In the genomic region with DNA sequence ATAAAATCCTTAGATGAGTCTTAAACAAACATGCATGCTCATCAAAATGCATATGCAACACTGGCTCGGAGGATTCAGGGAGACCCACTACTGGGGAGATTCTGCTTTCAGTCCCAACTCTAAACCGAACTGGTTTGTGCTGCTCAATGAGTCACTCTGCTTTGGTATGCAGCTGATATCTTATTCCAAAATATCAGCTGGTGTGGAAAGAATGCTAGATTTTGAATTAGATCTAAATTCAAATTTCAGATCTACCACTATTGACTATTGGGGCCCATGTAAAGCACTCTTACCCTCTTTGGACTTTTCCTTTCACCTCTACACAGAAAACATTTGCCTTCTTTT, we compare ENCODE assay signal across 1 cellular context.
TF ChIP-seq lines count a peak whose summit lies in the region.

No MANE protein-coding gene starts in this region.

TF ChIP-seq in GM23338, 12 proteins besides CTCF, POLR2A, EP300 and RAD21 (continued from another document):
- TF ChIP-seq JUNB (IDR thresholded peaks at IDR 0.05; ENCODE audit: unreplicated experiment) (no peak), ZNF331 (CRISPR knock-in tag; IDR thresholded peaks at IDR 0.05; ENCODE audit: low read depth) (no peak), EZH2 (IDR thresholded peaks at IDR 0.05; ENCODE audit: low read depth, unreplicated experiment) (no peak), ZNF114 (CRISPR knock-in tag; IDR thresholded peaks at IDR 0.05) (no peak), EZH2phosphoT487 (IDR thresholded peaks at IDR 0.05; ENCODE audit: unreplicated experiment) (no peak)
- TF ChIP-seq, protein P1, sequence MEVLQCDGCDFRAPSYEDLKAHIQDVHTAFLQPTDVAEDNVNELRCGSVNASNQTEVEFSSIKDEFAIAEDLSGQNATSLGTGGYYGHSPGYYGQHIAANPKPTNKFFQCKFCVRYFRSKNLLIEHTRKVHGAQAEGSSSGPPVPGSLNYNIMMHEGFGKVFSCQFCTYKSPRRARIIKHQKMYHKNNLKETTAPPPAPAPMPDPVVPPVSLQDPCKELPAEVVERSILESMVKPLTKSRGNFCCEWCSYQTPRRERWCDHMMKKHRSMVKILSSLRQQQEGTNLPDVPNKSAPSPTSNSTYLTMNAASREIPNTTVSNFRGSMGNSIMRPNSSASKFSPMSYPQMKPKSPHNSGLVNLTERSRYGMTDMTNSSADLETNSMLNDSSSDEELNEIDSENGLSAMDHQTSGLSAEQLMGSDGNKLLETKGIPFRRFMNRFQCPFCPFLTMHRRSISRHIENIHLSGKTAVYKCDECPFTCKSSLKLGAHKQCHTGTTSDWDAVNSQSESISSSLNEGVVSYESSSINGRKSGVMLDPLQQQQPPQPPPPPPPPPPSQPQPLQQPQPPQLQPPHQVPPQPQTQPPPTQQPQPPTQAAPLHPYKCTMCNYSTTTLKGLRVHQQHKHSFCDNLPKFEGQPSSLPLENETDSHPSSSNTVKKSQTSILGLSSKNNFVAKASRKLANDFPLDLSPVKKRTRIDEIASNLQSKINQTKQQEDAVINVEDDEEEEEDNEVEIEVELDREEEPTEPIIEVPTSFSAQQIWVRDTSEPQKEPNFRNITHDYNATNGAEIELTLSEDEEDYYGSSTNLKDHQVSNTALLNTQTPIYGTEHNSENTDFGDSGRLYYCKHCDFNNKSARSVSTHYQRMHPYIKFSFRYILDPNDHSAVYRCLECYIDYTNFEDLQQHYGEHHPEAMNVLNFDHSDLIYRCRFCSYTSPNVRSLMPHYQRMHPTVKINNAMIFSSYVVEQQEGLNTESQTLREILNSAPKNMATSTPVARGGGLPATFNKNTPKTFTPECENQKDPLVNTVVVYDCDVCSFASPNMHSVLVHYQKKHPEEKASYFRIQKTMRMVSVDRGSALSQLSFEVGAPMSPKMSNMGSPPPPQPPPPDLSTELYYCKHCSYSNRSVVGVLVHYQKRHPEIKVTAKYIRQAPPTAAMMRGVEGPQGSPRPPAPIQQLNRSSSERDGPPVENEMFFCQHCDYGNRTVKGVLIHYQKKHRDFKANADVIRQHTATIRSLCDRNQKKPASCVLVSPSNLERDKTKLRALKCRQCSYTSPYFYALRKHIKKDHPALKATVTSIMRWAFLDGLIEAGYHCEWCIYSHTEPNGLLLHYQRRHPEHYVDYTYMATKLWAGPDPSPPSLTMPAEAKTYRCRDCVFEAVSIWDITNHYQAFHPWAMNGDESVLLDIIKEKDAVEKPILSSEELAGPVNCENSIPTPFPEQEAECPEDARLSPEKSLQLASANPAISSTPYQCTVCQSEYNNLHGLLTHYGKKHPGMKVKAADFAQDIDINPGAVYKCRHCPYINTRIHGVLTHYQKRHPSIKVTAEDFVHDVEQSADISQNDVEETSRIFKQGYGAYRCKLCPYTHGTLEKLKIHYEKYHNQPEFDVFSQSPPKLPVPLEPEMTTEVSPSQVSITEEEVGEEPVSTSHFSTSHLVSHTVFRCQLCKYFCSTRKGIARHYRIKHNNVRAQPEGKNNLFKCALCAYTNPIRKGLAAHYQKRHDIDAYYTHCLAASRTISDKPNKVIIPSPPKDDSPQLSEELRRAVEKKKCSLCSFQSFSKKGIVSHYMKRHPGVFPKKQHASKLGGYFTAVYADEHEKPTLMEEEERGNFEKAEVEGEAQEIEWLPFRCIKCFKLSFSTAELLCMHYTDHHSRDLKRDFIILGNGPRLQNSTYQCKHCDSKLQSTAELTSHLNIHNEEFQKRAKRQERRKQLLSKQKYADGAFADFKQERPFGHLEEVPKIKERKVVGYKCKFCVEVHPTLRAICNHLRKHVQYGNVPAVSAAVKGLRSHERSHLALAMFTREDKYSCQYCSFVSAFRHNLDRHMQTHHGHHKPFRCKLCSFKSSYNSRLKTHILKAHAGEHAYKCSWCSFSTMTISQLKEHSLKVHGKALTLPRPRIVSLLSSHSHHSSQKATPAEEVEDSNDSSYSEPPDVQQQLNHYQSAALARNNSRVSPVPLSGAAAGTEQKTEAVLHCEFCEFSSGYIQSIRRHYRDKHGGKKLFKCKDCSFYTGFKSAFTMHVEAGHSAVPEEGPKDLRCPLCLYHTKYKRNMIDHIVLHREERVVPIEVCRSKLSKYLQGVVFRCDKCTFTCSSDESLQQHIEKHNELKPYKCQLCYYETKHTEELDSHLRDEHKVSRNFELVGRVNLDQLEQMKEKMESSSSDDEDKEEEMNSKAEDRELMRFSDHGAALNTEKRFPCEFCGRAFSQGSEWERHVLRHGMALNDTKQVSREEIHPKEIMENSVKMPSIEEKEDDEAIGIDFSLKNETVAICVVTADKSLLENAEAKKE (CRISPR knock-in tag; IDR thresholded peaks at IDR 0.05) = no peak
